ENCODE assay signal across 8 cellular contexts in genomic region chr21:43075170-43076023, GRCh38. TPM values are rescaled to one million over a fixed set of nuclear protein-coding genes. Genes with fewer than 3 reads are reported as not detected.
DNase-seq lines count a peak whose midpoint lies in the region; ATAC-seq, FAIRE-seq and TF ChIP-seq lines count a peak whose summit lies in the region.
"Not testable (repeated sequence)": the region's sequence is repeated elsewhere in the genome, so short reads cannot be mapped to it uniquely, and the experiment has no call there.

Gene CBS (minus strand): TSS chr21:43075835. CDS start chr21:43072193, 3,642 bp downstream.

- CTCF ChIA-PET in A549 (lab: Yijun Ruan, JAX); activated CD4-positive, alpha-beta T cell treated with anti-CD3 and anti-CD28 coated beads for 36 hours (lab: Charles Lee): not testable (repeated sequence)

- H3K9me3 ChIP-seq in A549; HUES64 (ENCODE audit: insufficient read depth, low read depth, low read length); ascending aorta: not testable (repeated sequence)

- not testable (repeated sequence) for H3K4me2 ChIP-seq in A549

- not testable (repeated sequence) for H3K27ac ChIP-seq in A549; HUES64 (ENCODE audit: low read depth, low read length); ascending aorta

- WGBS in A549 (ENCODE audit: missing lambda C conversion rate): no CpG with 5 or more reads among the region's 84 CpGs
- WGBS in HUES64: no CpG with 5 or more reads among the region's 84 CpGs

- H3K27me3 Mint-ChIP-seq in activated CD4-positive, alpha-beta T cell treated with anti-CD3 and anti-CD28 coated beads for 36 hours; neural crest cell (ENCODE audit: low read depth): not testable (repeated sequence)

- H3K36me3 Mint-ChIP-seq in activated CD4-positive, alpha-beta T cell treated with anti-CD3 and anti-CD28 coated beads for 36 hours (ENCODE audit: low read depth); neural crest cell (ENCODE audit: low read depth); stimulated activated effector memory CD8-positive, alpha-beta T cell treated with anti-CD3 and anti-CD28 coated beads, Interleukin-12 subunit alpha, Interleukin-12 subunit beta, amount 100 ng/mL, for 72 hours: not testable (repeated sequence)

- H3K4me3 ChIP-seq in A549; ascending aorta; fibroblast of the aortic adventitia (ENCODE audit: low read depth, low read length): not testable (repeated sequence)
- H3K4me3 ChIP-seq in HUES64 (ENCODE audit: low read length): peak within 1 kb of the TSS; percentile 37

- not testable (repeated sequence) for H3K9ac ChIP-seq in HUES64 (ENCODE audit: low read depth, low read length)

- TF ChIP-seq POLR2A in A549 (IDR thresholded peaks at IDR 0.05; ENCODE audit: low read length): not testable (repeated sequence)

- H3K36me3 ChIP-seq in HUES64 (ENCODE audit: insufficient read depth, low read length); ascending aorta: not testable (repeated sequence)

- H3K4me1 ChIP-seq in A549; HUES64 (ENCODE audit: insufficient read depth, low read length); ascending aorta: not testable (repeated sequence)

- FAIRE-seq in A549 (lab: Jason Lieb, UNC): not testable (repeated sequence)

- not testable (repeated sequence) for H3K4me1 Mint-ChIP-seq in activated CD4-positive, alpha-beta T cell treated with anti-CD3 and anti-CD28 coated beads for 36 hours; neural crest cell; stimulated activated effector memory CD8-positive, alpha-beta T cell treated with anti-CD3 and anti-CD28 coated beads, Interleukin-12 subunit alpha, Interleukin-12 subunit beta, amount 100 ng/mL, for 72 hours

- peak; percentile 79 to 82 for ATAC-seq in A549
- ATAC-seq in activated CD4-positive, alpha-beta T cell treated with anti-CD3 and anti-CD28 coated beads for 36 hours: peak; percentile 66
- ATAC-seq in left colon: peak; percentile 19
- ATAC-seq in stimulated activated effector memory CD8-positive, alpha-beta T cell treated with anti-CD3 and anti-CD28 coated beads, Interleukin-12 subunit alpha, Interleukin-12 subunit beta, amount 100 ng/mL, for 72 hours: peak; percentile 28

- not testable (repeated sequence) for TF ChIP-seq RAD21 in A549 (conservative IDR thresholded peaks at IDR 0.05 in 1 of 2, IDR thresholded peaks at IDR 0.05 in 1 of 2)

- intact Hi-C loops in activated CD4-positive, alpha-beta T cell treated with anti-CD3 and anti-CD28 coated beads for 36 hours (cut with DNase I, micrococcal nuclease); ascending aorta (cut with DNase I); left colon (cut with DNase I, micrococcal nuclease): not testable (repeated sequence)

- H3K27me3 ChIP-seq in HUES64 (ENCODE audit: insufficient read depth, low read length); ascending aorta: not testable (repeated sequence)

- POLR2A ChIA-PET in A549 (lab: Yijun Ruan, JAX); activated CD4-positive, alpha-beta T cell treated with anti-CD3 and anti-CD28 coated beads for 36 hours (lab: Charles Lee): not testable (repeated sequence)

- not testable (repeated sequence) for H3K9me3 Mint-ChIP-seq in activated CD4-positive, alpha-beta T cell treated with anti-CD3 and anti-CD28 coated beads for 36 hours (ENCODE audit: low read depth); neural crest cell; stimulated activated effector memory CD8-positive, alpha-beta T cell treated with anti-CD3 and anti-CD28 coated beads, Interleukin-12 subunit alpha, Interleukin-12 subunit beta, amount 100 ng/mL, for 72 hours

- not testable (repeated sequence) for DNase-seq in A549 (ENCODE audit: low read depth in 1 of 2, low spot score in 1 of 2); activated CD4-positive, alpha-beta T cell treated with anti-CD3 and anti-CD28 coated beads for 36 hours; ascending aorta (ENCODE audit: low spot score in 2 of 2); fibroblast of the aortic adventitia (ENCODE audit: low read depth); left colon; neural crest cell (ENCODE audit: low read depth, low spot score); stimulated activated effector memory CD8-positive, alpha-beta T cell treated with anti-CD3 and anti-CD28 coated beads, Interleukin-12 subunit alpha, Interleukin-12 subunit beta, amount 100 ng/mL, for 72 hours (ENCODE audit: low spot score in 2 of 2)

- TF ChIP-seq CTCF in A549 (IDR thresholded peaks at IDR 0.05); ascending aorta (IDR thresholded peaks at IDR 0.05); fibroblast of the aortic adventitia (IDR thresholded peaks at IDR 0.05; ENCODE audit: insufficient read depth, low read length); neural crest cell (conservative IDR thresholded peaks at IDR 0.05): not testable (repeated sequence)

- not testable (repeated sequence) for TF ChIP-seq EP300 in A549 (IDR thresholded peaks at IDR 0.05)

- not testable (repeated sequence) for H3K4me3 Mint-ChIP-seq in activated CD4-positive, alpha-beta T cell treated with anti-CD3 and anti-CD28 coated beads for 36 hours; neural crest cell; stimulated activated effector memory CD8-positive, alpha-beta T cell treated with anti-CD3 and anti-CD28 coated beads, Interleukin-12 subunit alpha, Interleukin-12 subunit beta, amount 100 ng/mL, for 72 hours

- H3K27ac Mint-ChIP-seq in activated CD4-positive, alpha-beta T cell treated with anti-CD3 and anti-CD28 coated beads for 36 hours; neural crest cell (ENCODE audit: unreplicated experiment); stimulated activated effector memory CD8-positive, alpha-beta T cell treated with anti-CD3 and anti-CD28 coated beads, Interleukin-12 subunit alpha, Interleukin-12 subunit beta, amount 100 ng/mL, for 72 hours: not testable (repeated sequence)

RNA-seq across cellular contexts. Expression of gene CBS, which starts in this region (rescaled TPM):
- 27.0 and 38.3 TPM in 2 replicates for polyA plus RNA-seq in A549 (2011; rRNA removed)
- 30.7 and 33.2 TPM in 2 replicates for polyA plus RNA-seq in A549 (2012; cell fraction: cytosol; rRNA removed)
- polyA plus RNA-seq in A549 (2012; cell fraction: nucleus; rRNA removed): 87.7 and 117 TPM in 2 replicates
- 13.7 to 18.0 TPM (median 15.7 TPM) in 3 replicates for polyA plus RNA-seq in A549 (2017; fragmentation: RNase III; extraction: RNeasy Plus Mini Kit Qiagen cat#74134 plus additional on column Dnase treatment)
- 20.4 and 30.0 TPM in 2 replicates for polyA minus RNA-seq in A549 (2011; rRNA and poly(A)+ RNA removed)
- polyA plus RNA-seq in HUES64 (2013, experiment 1 of 2): 166 TPM
- 146 TPM for polyA plus RNA-seq in HUES64 (2013, experiment 2 of 2)
- total RNA-seq in activated CD4-positive, alpha-beta T cell treated with anti-CD3 and anti-CD28 coated beads for 36 hours: 10 to 100 TPM; 88.3 to 98.5 TPM
- 29.5 TPM for total RNA-seq in ascending aorta
- total RNA-seq in fibroblast of the aortic adventitia (ENCODE audit: low replicate concordance): 63.3 and 87.1 TPM in 2 replicates
- 10 to 100 TPM in 1 of 2 donors, 1 to 10 TPM in 1; 3.4 to 15.8 TPM for total RNA-seq in left colon
- 157 and 165 TPM in 2 replicates for total RNA-seq in neural crest cell

Comparison
In these comparisons a context has a peak if more than half of its experiments do, and no peak if none do; other contexts are left out.
1. ATAC-seq: peak in every context shown above with its lines; median percentile 80 in A549; 66 in activated CD4-positive, alpha-beta T cell treated with anti-CD3 and anti-CD28 coated beads for 36 hours; 28 in stimulated activated effector memory CD8-positive, alpha-beta T cell treated with anti-CD3 and anti-CD28 coated beads, Interleukin-12 subunit alpha, Interleukin-12 subunit beta, amount 100 ng/mL, for 72 hours; 19 in left colon.